ENCODE assay signal across 27 cellular contexts in the genomic region with DNA sequence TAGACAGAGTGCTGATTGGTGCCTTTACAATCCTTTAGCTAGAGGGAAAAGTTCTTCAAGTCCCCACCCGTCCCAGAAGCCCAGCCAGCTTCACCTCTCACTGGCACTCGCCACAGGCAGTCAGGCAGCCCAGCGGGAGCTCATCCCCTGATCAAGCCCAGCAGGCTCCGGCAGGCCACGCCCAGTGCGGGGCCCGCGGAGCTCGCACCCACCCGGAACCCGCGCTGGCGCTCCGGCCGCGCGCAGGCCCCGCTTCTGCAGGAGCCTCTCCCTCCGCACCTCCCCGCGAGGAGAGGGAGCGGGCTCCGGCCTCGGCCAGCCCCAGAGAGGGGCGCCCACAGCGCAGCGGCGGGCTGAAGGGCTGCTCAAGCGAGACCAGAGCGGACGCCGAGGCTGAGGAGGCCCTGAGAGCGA.
"Had no signal": no experiment of that assay in that cellular context is flagged by ENCODE, and none has a peak within 500 bp of the region (broad histone marks: within the 10 kb centered on the region; RNA-seq: fewer than 3 reads in every experiment).

No MANE protein-coding gene starts in this region.

- H3K27me3 Mint-ChIP-seq: activated CD4-positive, alpha-beta T cell treated with anti-CD3 and anti-CD28 coated beads, Interleukin-2, amount 10 ng/mL, durations not matched to agents 24 days and 14 days; IgD-negative memory B cell had no signal

- H3K9me3 Mint-ChIP-seq: activated CD4-positive, alpha-beta T cell treated with anti-CD3 and anti-CD28 coated beads, Interleukin-2, amount 10 ng/mL, durations not matched to agents 24 days and 14 days; activated naive CD4-positive, alpha-beta T cell treated with anti-CD3 and anti-CD28 coated beads, Interleukin-2, amount 50 U/mL, for 24 hours; activated T-cell treated with anti-CD3 and anti-CD28 coated beads, Interleukin-2, amount 50 U/mL, for 4 hours had no signal

- H3K36me3 ChIP-seq: breast epithelium, MG63, SJSA1 had no signal

- FAIRE-seq: TTC549 had no signal

- H3K4me3 Mint-ChIP-seq: activated B cell treated with CpG ODN at 0.5 μM for 24 hours; activated CD4-positive, alpha-beta T cell treated with anti-CD3 and anti-CD28 coated beads, Interleukin-2, amount 10 ng/mL, durations not matched to agents 24 days and 14 days; activated naive CD4-positive, alpha-beta T cell treated with anti-CD3 and anti-CD28 coated beads, Interleukin-2, amount 50 U/mL, for 24 hours; activated T-cell treated with anti-CD3 and anti-CD28 coated beads, Interleukin-2, amount 50 U/mL, for 4 hours; IgD-negative memory B cell; T-cell had no signal

- H3K9me3 ChIP-seq: MG63, SJSA1 had no signal

- H3K36me3 Mint-ChIP-seq: activated naive CD4-positive, alpha-beta T cell treated with anti-CD3 and anti-CD28 coated beads, Interleukin-2, amount 50 U/mL, for 24 hours; IgD-negative memory B cell; T-cell had no signal

- H3K4me1 Mint-ChIP-seq: activated CD4-positive, alpha-beta T cell treated with anti-CD3 and anti-CD28 coated beads, Interleukin-2, amount 10 ng/mL, durations not matched to agents 24 days and 14 days; activated naive CD4-positive, alpha-beta T cell treated with anti-CD3 and anti-CD28 coated beads, Interleukin-2, amount 50 U/mL, for 24 hours; T-cell had no signal

- DNase-seq: activated B cell treated with CpG ODN at 0.5 μM for 24 hours; activated CD4-positive, alpha-beta T cell treated with anti-CD3 and anti-CD28 coated beads for 1 hour; activated CD4-positive, alpha-beta T cell treated with anti-CD3 and anti-CD28 coated beads, Interleukin-2, amount 10 ng/mL, durations not matched to agents 24 days and 14 days; activated CD4-positive, alpha-beta T cell treated with anti-CD3 and anti-CD28 coated beads, Interleukin-2, amount 50 U/mL, for 48 hours; activated effector memory CD4-positive, alpha-beta T cell treated with anti-CD3 and anti-CD28 coated beads, Interleukin-2, amount 50 U/mL, for 16 hours; activated T-cell treated with anti-CD3 and anti-CD28 coated beads, Interleukin-2, amount 50 U/mL, for 4 hours; caudate nucleus; MG63; NCI-H1092 treated with DMSO at 0.1 percent for 48 hours; NCI-H1417 treated with DMSO at 0.1 percent for 48 hours; NCI-H187; NCI-H2081; NCI-H510A treated with DMSO at 0.1 percent for 48 hours; NCI-H69; NK-92 treated with Interleukin-12 subunit alpha and Interleukin-12 subunit beta, amount 100 ng/mL, for 24 hours; OCI-M1; Right ventricle myocardium superior; RPMI8226; T-cell; T-helper 2 cell; T1000 had no signal

- H3K4me3 ChIP-seq: breast epithelium, MG63, SJSA1 had no signal

- H3K27ac ChIP-seq: breast epithelium, SJSA1 had no signal

- ATAC-seq: activated T-cell treated with anti-CD3 and anti-CD28 coated beads, Interleukin-2, amount 50 U/mL, for 4 hours; Panc1; T-cell had no signal

- H3K4me1 ChIP-seq: breast epithelium, SJSA1 had no signal

- H3K27me3 ChIP-seq: breast epithelium, MG63, SJSA1 had no signal

- H3K27ac Mint-ChIP-seq: activated B cell treated with CpG ODN at 0.5 μM for 24 hours; activated CD4-positive, alpha-beta T cell treated with anti-CD3 and anti-CD28 coated beads, Interleukin-2, amount 10 ng/mL, durations not matched to agents 24 days and 14 days; activated naive CD4-positive, alpha-beta T cell treated with anti-CD3 and anti-CD28 coated beads, Interleukin-2, amount 50 U/mL, for 24 hours; IgD-negative memory B cell; T-cell had no signal
